ENCODE assay signal across 8 cellular contexts in genomic region chr4:168183717-168184571, GRCh38.
A peak's percentile ranks its signal among the peaks of the same experiment; 100 is the strongest.
DNase-seq lines count a peak whose midpoint lies in the region; TF ChIP-seq lines count a peak whose summit lies in the region.

No MANE protein-coding gene starts in this region.

- TF ChIP-seq CTCF in NB4 (IDR thresholded peaks at IDR 0.05; ENCODE audit: low read depth, low read length): peak; percentile 29
- TF ChIP-seq CTCF in brain microvascular endothelial cell (IDR thresholded peaks at IDR 0.05; ENCODE audit: low read depth, low read length, missing control alignments): peak; percentile 46

- DNase-seq in NCI-H2081 (lab: John Stamatoyannopoulos, UW) (peak; percentile 1 to 34), NCI-H2081 treated with DMSO at 0.1 percent for 48 hours (lab: John Stamatoyannopoulos, UW) (no peak), NB4 (ENCODE audit: low read depth) (peak; percentile 51), brain microvascular endothelial cell (no peak), kidney glomerular epithelial cell (lab: John Stamatoyannopoulos, UW) (peak; percentile 15)
- no peak for DNase-seq in activated CD4-positive, alpha-beta T cell treated with anti-CD3 and anti-CD28 coated beads for 4 hours
- DNase-seq in activated CD4-positive, CD25-positive, alpha-beta regulatory T cell treated with anti-CD3 and anti-CD28 coated beads, Interleukin-2, amount 50 U/mL, for 72 hours: no peak
- no peak for DNase-seq in stimulated activated CD4-positive, alpha-beta T cell treated with anti-CD3 and anti-CD28 coated beads, Interleukin-12 subunit alpha, Interleukin-12 subunit beta, amount 100 ng/mL, for 4 hours

- no peak overlapping the region for H3K4me3 ChIP-seq in NB4 (ENCODE audit: low read depth, low read length)
- H3K4me3 ChIP-seq in brain microvascular endothelial cell (ENCODE audit: low read depth, low read length): no peak overlapping the region

- H3K36me3 ChIP-seq in brain microvascular endothelial cell (replicated peaks): no peaks in the 10 kb centered on the region

- TF ChIP-seq POLR2A in NB4 (IDR thresholded peaks at IDR 0.05; ENCODE audit: extremely low read depth, insufficient read length): no peak

- H3K27ac ChIP-seq in brain microvascular endothelial cell: no peak overlapping the region

- no peaks in the 10 kb centered on the region for H3K27me3 ChIP-seq in brain microvascular endothelial cell (replicated peaks)

- in situ Hi-C loops in brain microvascular endothelial cell (cut with HindIII; ENCODE audit: low pct_ligation_motif_present, low sequenced_read_pairs): no loop called here

Comparison
In these comparisons a context has a peak if more than half of its experiments do, and no peak if none do; other contexts are left out.
1. DNase-seq: peak in NCI-H2081 (2 of 2), NB4 (single experiment) and kidney glomerular epithelial cell (single experiment); none in NCI-H2081 treated with DMSO at 0.1 percent for 48 hours (single experiment), brain microvascular endothelial cell (single experiment), activated CD4-positive, alpha-beta T cell treated with anti-CD3 and anti-CD28 coated beads for 4 hours (0 of 2), activated CD4-positive, CD25-positive, alpha-beta regulatory T cell treated with anti-CD3 and anti-CD28 coated beads, Interleukin-2, amount 50 U/mL, for 72 hours (single experiment) and stimulated activated CD4-positive, alpha-beta T cell treated with anti-CD3 and anti-CD28 coated beads, Interleukin-12 subunit alpha, Interleukin-12 subunit beta, amount 100 ng/mL, for 4 hours (single experiment).